In genomic region chr18:75276813-75277628, GRCh38 we compare ENCODE assay signal across 14 cellular contexts.
DNase-seq lines count a peak whose midpoint lies in the region; ATAC-seq and TF ChIP-seq lines count a peak whose summit lies in the region.
"Had no signal": no experiment of that assay in that cellular context is flagged by ENCODE, and none has a peak within 500 bp of the region (broad histone marks: within the 10 kb centered on the region; RNA-seq: fewer than 3 reads in every experiment).

No MANE protein-coding gene starts in this region.

- H3K4me2 ChIP-seq in OCI-LY7 (ENCODE audit: low read length): no peak overlapping the region

- no peak overlapping the region for H3K27ac ChIP-seq in upper lobe of right lung
- no peak overlapping the region for H3K27ac ChIP-seq in OCI-LY7 (ENCODE audit: low read depth, low read length, poor library complexity, severe bottlenecking)
- H3K27ac ChIP-seq: gastroesophageal sphincter, HL-60, testis had no signal

- DNase-seq in stimulated activated CD4-positive, alpha-beta T cell treated with anti-CD3 and anti-CD28 coated beads, Interleukin-1b, Interleukin-23, amount 100 ng/mL, for 48 hours: peak; percentile 39
- DNase-seq in stimulated activated CD4-positive, alpha-beta T cell treated with anti-CD3 and anti-CD28 coated beads, Interleukin-2, amount 100 ng/mL, for 48 hours: no peak
- DNase-seq in UCSD-AML1 (lab: John Stamatoyannopoulos, UW; ENCODE audit: unreplicated experiment) (peak; percentile 38), foreskin fibroblast (peak; percentile 94 to 95), upper lobe of right lung (no peak), NCI-H2107 (lab: John Stamatoyannopoulos, UW) (no peak), OCI-LY7 (ENCODE audit: low spot score) (no peak)
- DNase-seq: activated CD8-positive, alpha-beta memory T cell treated with anti-CD3 and anti-CD28 coated beads, Interleukin-2, amount 10 ng/mL, durations not matched to agents 7 days and 5 days; left cardiac atrium; NCI-H1092 treated with DMSO at 0.1 percent for 48 hours; testis had no signal

- TF ChIP-seq CTCF in foreskin fibroblast (IDR thresholded peaks at IDR 0.05; ENCODE audit: low read depth, low read length): no peak
- no peak for TF ChIP-seq CTCF in upper lobe of right lung (IDR thresholded peaks at IDR 0.05)
- TF ChIP-seq CTCF in OCI-LY7 (conservative IDR thresholded peaks at IDR 0.05; ENCODE audit: low read length): no peak

- no peaks in the 10 kb centered on the region for H3K79me2 ChIP-seq in OCI-LY7 (ENCODE audit: insufficient read depth, low read depth, low read length)

- BruUV-seq in OCI-LY7 (replicated peaks; lab: Mats Ljungman, UMichigan): no TSS peak

- H3K9me2 ChIP-seq in OCI-LY7 (ENCODE audit: insufficient read depth, low read length): no peaks in the 10 kb centered on the region

- no peaks in the 10 kb centered on the region for H3K9me3 ChIP-seq in upper lobe of right lung
- H3K9me3 ChIP-seq in OCI-LY7 (ENCODE audit: low read length): no peaks in the 10 kb centered on the region
- H3K9me3 ChIP-seq: gastroesophageal sphincter, testis had no signal

- H3K4me1 ChIP-seq in upper lobe of right lung (no peaks in the 10 kb centered on the region), OCI-LY7 (ENCODE audit: insufficient read depth, low read length, poor library complexity, severe bottlenecking) (no peaks in the 10 kb centered on the region)

- CTCF ChIA-PET in OCI-LY7 (lab: Charles Lee; ENCODE audit: unreplicated experiment): no interaction called here

- H3K36me3 ChIP-seq in upper lobe of right lung: no peaks in the 10 kb centered on the region
- no peaks in the 10 kb centered on the region for H3K36me3 ChIP-seq in OCI-LY7 (ENCODE audit: insufficient read depth, low read length)
- H3K36me3 ChIP-seq: gastroesophageal sphincter had no signal

- no peaks in the 10 kb centered on the region for H3K27me3 ChIP-seq in upper lobe of right lung
- H3K27me3 ChIP-seq: gastroesophageal sphincter, testis had no signal

- intact Hi-C loops in upper lobe of right lung (cut with DNase I): no loop called here
- intact Hi-C loops in OCI-LY7 (cut with micrococcal nuclease; ENCODE audit: unreplicated experiment): no loop called here

- no peaks in the 10 kb centered on the region for H4K20me1 ChIP-seq in OCI-LY7 (ENCODE audit: insufficient read depth, low read length)

- ATAC-seq in upper lobe of right lung (peak; percentile 33), HG03159 (IDR thresholded peaks at IDR 0.05; ENCODE audit: unreplicated experiment) (no peak)
- ATAC-seq: activated CD8-positive, alpha-beta memory T cell treated with anti-CD3 and anti-CD28 coated beads, Interleukin-2, amount 10 ng/mL, durations not matched to agents 7 days and 5 days; gastroesophageal sphincter; left cardiac atrium had no signal

- no peak overlapping the region for H3K4me3 ChIP-seq in foreskin fibroblast (ENCODE audit: low read depth in 1 of 2, low read length in 2 of 2)
- H3K4me3 ChIP-seq in upper lobe of right lung: no peak overlapping the region
- no peak overlapping the region for H3K4me3 ChIP-seq in OCI-LY7 (ENCODE audit: low read depth, low read length, poor library complexity, severe bottlenecking)
- H3K4me3 ChIP-seq: gastroesophageal sphincter, testis had no signal

- POLR2A ChIA-PET in OCI-LY7 (lab: Charles Lee): no interaction called here

- H2AFZ ChIP-seq in OCI-LY7 (ENCODE audit: low read length): no peak overlapping the region

Comparison
In these comparisons a context has a peak if more than half of its experiments do, and no peak if none do; other contexts are left out.
1. DNase-seq: peak in stimulated activated CD4-positive, alpha-beta T cell treated with anti-CD3 and anti-CD28 coated beads, Interleukin-1b, Interleukin-23, amount 100 ng/mL, for 48 hours (single experiment), UCSD-AML1 (single experiment) and foreskin fibroblast (2 of 2); none in stimulated activated CD4-positive, alpha-beta T cell treated with anti-CD3 and anti-CD28 coated beads, Interleukin-2, amount 100 ng/mL, for 48 hours (0 of 2), upper lobe of right lung (single experiment), NCI-H2107 (single experiment) and OCI-LY7 (single experiment).